Comparison of ENCODE assay signal across 9 cellular contexts in the genomic region with DNA sequence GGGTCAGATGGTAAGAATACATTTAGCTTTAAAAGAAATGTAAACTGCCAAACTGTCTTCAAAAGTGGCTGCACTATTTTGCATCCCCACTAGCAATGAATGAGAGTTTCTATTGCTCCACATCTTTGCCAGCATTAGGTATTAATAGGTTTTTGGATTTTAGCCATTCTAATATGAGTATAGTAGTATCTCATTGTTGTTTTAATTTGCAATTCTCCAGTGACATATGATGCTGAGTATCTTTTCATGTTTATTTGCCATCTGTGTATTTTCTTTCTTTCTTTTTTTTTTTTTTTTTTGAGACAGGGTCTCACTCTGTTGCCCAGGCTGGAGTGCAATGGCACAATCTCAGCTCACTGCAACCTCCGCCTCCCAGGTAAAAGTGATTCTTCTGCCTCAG. TPM values are rescaled to one million over a fixed set of nuclear protein-coding genes. Genes with fewer than 3 reads are reported as not detected.
"Had no signal": no experiment of that assay in that cellular context is flagged by ENCODE, and none has a peak within 500 bp of the region (broad histone marks: within the 10 kb centered on the region; RNA-seq: fewer than 3 reads in every experiment).

No MANE protein-coding gene starts in this region.

- FAIRE-seq: G401.6, GM12878, GM12891, GM12892, GM18507, GM19239 had no signal

- H3K4me3 ChIP-seq: GM12878 had no signal

- ATAC-seq: GM12878 had no signal

- DNase-seq: GDM1, GF-D8 had no signal

RNA-seq across cellular contexts. Expression of a gene that starts 24.3 kb away (rescaled TPM):
- total RNA-seq: G401 had no signal
